In the genomic region with DNA sequence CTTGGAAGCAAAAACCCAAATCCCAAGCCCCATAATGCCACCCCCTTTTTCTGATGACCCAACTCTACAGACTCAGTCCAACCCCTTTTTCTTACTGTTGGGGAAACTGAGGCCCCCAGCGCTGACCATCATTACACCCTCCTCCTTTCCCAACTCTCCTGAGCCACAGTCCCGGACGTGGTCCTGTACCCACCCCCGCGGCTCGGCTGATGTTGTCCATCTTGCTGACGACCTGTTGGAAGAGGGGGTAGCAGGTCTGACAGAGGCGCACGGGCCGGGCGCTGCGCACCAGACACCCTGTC, we compare ENCODE assay signal across 8 cellular contexts.
DNase-seq lines count a peak whose midpoint lies in the region; ATAC-seq lines count a peak whose summit lies in the region.

No MANE protein-coding gene starts in this region.

- H3K27me3 Mint-ChIP-seq in T-helper 2 cell treated with Interferon-gamma antibody and Interleukin-4, amounts not matched to agents 5 μg/mL and 100 μg/mL, for 36 hours (ENCODE audit: low read depth) = peaks cover 9% of the 10 kb centered on the region
- peaks cover 2% of the 10 kb centered on the region for H3K27me3 Mint-ChIP-seq in activated naive CD8-positive, alpha-beta T cell

- H3K27ac Mint-ChIP-seq in T-helper 2 cell treated with Interferon-gamma antibody and Interleukin-4, amounts not matched to agents 5 μg/mL and 100 μg/mL, for 36 hours = peak overlapping the region; percentile 68
- H3K27ac Mint-ChIP-seq in activated naive CD8-positive, alpha-beta T cell = peak overlapping the region; percentile 24

- H3K36me3 Mint-ChIP-seq in T-helper 2 cell treated with Interferon-gamma antibody and Interleukin-4, amounts not matched to agents 5 μg/mL and 100 μg/mL, for 36 hours (ENCODE audit: low read depth) = peaks cover 2% of the 10 kb centered on the region
- H3K36me3 Mint-ChIP-seq in activated naive CD8-positive, alpha-beta T cell = no peaks in the 10 kb centered on the region

- peaks cover 18% of the 10 kb centered on the region for H3K4me1 Mint-ChIP-seq in T-helper 2 cell treated with Interferon-gamma antibody and Interleukin-4, amounts not matched to agents 5 μg/mL and 100 μg/mL, for 36 hours (ENCODE audit: low read depth)
- H3K4me1 Mint-ChIP-seq in activated naive CD8-positive, alpha-beta T cell (ENCODE audit: low read depth) = peaks cover 20% of the 10 kb centered on the region

- DNase-seq in T-helper 2 cell treated with Interferon-gamma antibody and Interleukin-4, amounts not matched to agents 5 μg/mL and 100 μg/mL, for 36 hours (ENCODE audit: low spot score) = no peak
- no peak for DNase-seq in T-helper 2 cell
- DNase-seq in stimulated activated naive CD8-positive, alpha-beta T cell treated with anti-CD3 and anti-CD28 coated beads, Interleukin-15, Interleukin-2, amounts not matched to agents 100 U/mL and 50 U/mL, for 24 hours = no peak
- DNase-seq in NCI-H2227 treated with DMSO at 0.1 percent for 48 hours (lab: John Stamatoyannopoulos, UW) = no peak
- no peak for DNase-seq in stimulated activated CD4-positive, alpha-beta T cell treated with anti-CD3 and anti-CD28 coated beads, Interleukin-12 subunit alpha, Interleukin-12 subunit beta, amount 100 ng/mL, for 4 hours

- peak overlapping the region; percentile 86 for H3K4me3 Mint-ChIP-seq in T-helper 2 cell treated with Interferon-gamma antibody and Interleukin-4, amounts not matched to agents 5 μg/mL and 100 μg/mL, for 36 hours
- H3K4me3 Mint-ChIP-seq in activated naive CD8-positive, alpha-beta T cell = peak overlapping the region; percentile 92

- peak; percentile 37 for ATAC-seq in HG03159 (IDR thresholded peaks at IDR 0.05; ENCODE audit: unreplicated experiment)
- ATAC-seq in stimulated activated naive CD8-positive, alpha-beta T cell treated with anti-CD3 and anti-CD28 coated beads, Interleukin-15, Interleukin-2, amounts not matched to agents 100 U/mL and 50 U/mL, for 24 hours = peak; percentile 29

- H3K9me3 Mint-ChIP-seq in T-helper 2 cell treated with Interferon-gamma antibody and Interleukin-4, amounts not matched to agents 5 μg/mL and 100 μg/mL, for 36 hours = no peaks in the 10 kb centered on the region
- no peaks in the 10 kb centered on the region for H3K9me3 Mint-ChIP-seq in activated naive CD8-positive, alpha-beta T cell (ENCODE audit: low read depth)

- H3K4me3 ChIP-seq in iPS-18c (ENCODE audit: insufficient read depth, low read depth, low read length) = peak overlapping the region; percentile 92

- H3K9me3 ChIP-seq in iPS-18c (ENCODE audit: control insufficient read depth, insufficient read depth, low read length) = no peaks in the 10 kb centered on the region
